In genomic region chr6:6886160-6886885, GRCh38 we compare ENCODE assay signal across 1 cellular context.
TF ChIP-seq lines count a peak whose summit lies in the region.

No MANE protein-coding gene starts in this region.

TF ChIP-seq in K562, 482 proteins besides CTCF, POLR2A, EP300 and RAD21 (continued from another document and continues in another):
- TF ChIP-seq PREB (CRISPR knock-in tag; IDR thresholded peaks at IDR 0.05) (no peak), SIX5 (IDR thresholded peaks at IDR 0.05; ENCODE audit: borderline replicate concordance in 1 of 2, insufficient read depth in 1 of 2, low read depth in 1 of 2, low read length in 2 of 2) (no peak), ZNF79 (CRISPR knock-in tag; IDR thresholded peaks at IDR 0.05; ENCODE audit: low read depth) (no peak), ZNF354B (CRISPR knock-in tag; IDR thresholded peaks at IDR 0.05) (no peak), CTBP1 (IDR thresholded peaks at IDR 0.05; ENCODE audit: borderline replicate concordance) (peak; percentile 25; the same call in 1 of the 2 replicates), ZNF224 (CRISPR knock-in tag; IDR thresholded peaks at IDR 0.05) (no peak), ZNF407 (IDR thresholded peaks at IDR 0.05; ENCODE audit: low read depth) (no peak), NUFIP1 (IDR thresholded peaks at IDR 0.05; ENCODE audit: partially characterized antibody) (peak; percentile 88), SETDB1 (IDR thresholded peaks at IDR 0.05; ENCODE audit: low read length) (no peak), ZNF780A (CRISPR knock-in tag; IDR thresholded peaks at IDR 0.05) (no peak), SNRNP70 (optimal IDR thresholded peaks at IDR 0.05; ENCODE audit: low read depth, low read length) (no peak), XRCC5 (IDR thresholded peaks at IDR 0.05; ENCODE audit: low read depth, low read length) (0 out of 2 replicates have a peak, but pooled peaks have one; percentile 54), CCAR2 (IDR thresholded peaks at IDR 0.05; ENCODE audit: low read depth, low read length) (no peak), SPI1 (IDR thresholded peaks at IDR 0.05; ENCODE audit: borderline replicate concordance, low read depth, low read length) (no peak), PCBP1 (IDR thresholded peaks at IDR 0.05; ENCODE audit: low read depth, low read length, poor library complexity, severe bottlenecking) (no peak), TOE1 (IDR thresholded peaks at IDR 0.05; ENCODE audit: borderline replicate concordance) (no peak), TOE1 (CRISPR knock-in tag; IDR thresholded peaks at IDR 0.05; ENCODE audit: borderline replicate concordance, low read depth) (no peak), NCOA6 (IDR thresholded peaks at IDR 0.05) (no peak), E2F8 (IDR thresholded peaks at IDR 0.05; ENCODE audit: low read depth, partially characterized antibody) (no peak), BRD4 (IDR thresholded peaks at IDR 0.05) (no peak), SMC3 (conservative IDR thresholded peaks at IDR 0.05; ENCODE audit: insufficient read depth, low read depth, low read length) (no peak), CHD4 (IDR thresholded peaks at IDR 0.05; ENCODE audit: insufficient read depth, insufficient replicate concordance, low read depth, low read length, poor library complexity, severe bottlenecking) (no peak), KDM5B (IDR thresholded peaks at IDR 0.05; ENCODE audit: insufficient replicate concordance, low read depth, low read length) (no peak), ARID2 (IDR thresholded peaks at IDR 0.05) (no peak), ZNF76 (CRISPR knock-in tag; IDR thresholded peaks at IDR 0.05; ENCODE audit: borderline replicate concordance) (no peak), ETV5 (CRISPR knock-in tag; IDR thresholded peaks at IDR 0.05; ENCODE audit: low read depth) (peak; percentile 74; the same call in 1 of the 2 replicates), MYC (IDR thresholded peaks at IDR 0.05; ENCODE audit: low read depth, low read length) (peak; percentile 53), MYC (CRISPR knock-in tag; IDR thresholded peaks at IDR 0.05; ENCODE audit: borderline replicate concordance, low read depth) (no peak; the same call in 1 of the 2 replicates), ZNF263 (CRISPR knock-in tag; IDR thresholded peaks at IDR 0.05; ENCODE audit: borderline replicate concordance) (no peak; the same call in 1 of the 2 replicates), CSDE1 (IDR thresholded peaks at IDR 0.05) (no peak), STAG1 (CRISPR knock-in tag; IDR thresholded peaks at IDR 0.05; ENCODE audit: borderline replicate concordance) (no peak), FIP1L1 (IDR thresholded peaks at IDR 0.05; ENCODE audit: low read depth, low read length, poor library complexity, severe bottlenecking) (no peak), KLF16 (IDR thresholded peaks at IDR 0.05) (no peak), NR3C1 (CRISPR knock-in tag; IDR thresholded peaks at IDR 0.05) (no peak), THAP12 (CRISPR knock-in tag; IDR thresholded peaks at IDR 0.05) (no peak), RERE (CRISPR knock-in tag; IDR thresholded peaks at IDR 0.05; ENCODE audit: borderline replicate concordance) (no peak), NFATC3 (IDR thresholded peaks at IDR 0.05) (no peak), TAF7 (tag; IDR thresholded peaks at IDR 0.05) (no peak), NFRKB (IDR thresholded peaks at IDR 0.05; ENCODE audit: low read depth) (no peak), ZNF445 (CRISPR knock-in tag; IDR thresholded peaks at IDR 0.05; ENCODE audit: low read depth) (no peak), BRCA1 (IDR thresholded peaks at IDR 0.05) (no peak), BRCA1 (CRISPR knock-in tag; IDR thresholded peaks at IDR 0.05) (0 out of 2 replicates have a peak, but pooled peaks have one; percentile 4), ZNF24 (IDR thresholded peaks at IDR 0.05) (no peak), LEF1 (IDR thresholded peaks at IDR 0.05) (no peak), NRF1 (conservative IDR thresholded peaks at IDR 0.05 in 1 of 2, IDR thresholded peaks at IDR 0.05 in 1 of 2) (no peak), ELK3 (CRISPR knock-in tag; IDR thresholded peaks at IDR 0.05) (no peak), BACH1 (tag; IDR thresholded peaks at IDR 0.05) (no peak), NBN (IDR thresholded peaks at IDR 0.05; ENCODE audit: low read depth) (no peak)
